ENCODE assay signal across 8 cellular contexts in genomic region chr17:73191443-73192218, GRCh38. TPM values are rescaled to one million over a fixed set of nuclear protein-coding genes. Genes with fewer than 3 reads are reported as not detected.
A peak's percentile ranks its signal among the peaks of the same experiment; 100 is the strongest.
DNase-seq lines count a peak whose midpoint lies in the region; ATAC-seq, FAIRE-seq and TF ChIP-seq lines count a peak whose summit lies in the region.

No MANE protein-coding gene starts in this region.

- peaks cover 13% of the 10 kb centered on the region for H3K4me1 Mint-ChIP-seq in activated naive CD8-positive, alpha-beta T cell treated with anti-CD3 and anti-CD28 coated beads for 36 hours

- in situ Hi-C loops in Caki2 (cut with HindIII; ENCODE audit: low pct_unique_long_range_greater_than_20kb, low sequenced_read_pairs), result no loop called here

- peak overlapping the region; percentile 95 for H3K4me3 Mint-ChIP-seq in activated naive CD8-positive, alpha-beta T cell treated with anti-CD3 and anti-CD28 coated beads for 36 hours

- WGBS in heart left ventricle, 4 donors, result 8 to 12% (median 9%) methylated on average over 26 of the region's 26 CpGs
- WGBS in trophoblast cell (ENCODE audit: extremely low coverage, insufficient coverage, insufficient read length), result no CpG with 5 or more reads among the region's 26 CpGs

- H3K18ac ChIP-seq in trophoblast cell (ENCODE audit: low read length), result no peak overlapping the region

- H3K4ac ChIP-seq in trophoblast cell (ENCODE audit: low read depth, low read length), result no peak overlapping the region

- H3K4me1 ChIP-seq in heart left ventricle (peaks cover 0 to 28% (median 16%) of the 10 kb centered on the region in 12 donors), trophoblast cell (ENCODE audit: control insufficient read depth in 1 of 2, insufficient read depth in 2 of 2, low read length in 2 of 2) (peaks cover 2 to 9% of the 10 kb centered on the region in 2 experiments)

- H3K79me1 ChIP-seq in trophoblast cell (ENCODE audit: low read length), result peaks cover 10% of the 10 kb centered on the region

- H4K8ac ChIP-seq in trophoblast cell (ENCODE audit: low read depth, low read length), result no peak overlapping the region

- H2AK5ac ChIP-seq in trophoblast cell (ENCODE audit: low read length), result no peak overlapping the region

- FAIRE-seq in urothelium cell line (lab: Jason Lieb, UNC), result peak; percentile 23

- H2BK12ac ChIP-seq in trophoblast cell (ENCODE audit: low read length), result no peak overlapping the region

- H3K36me3 Mint-ChIP-seq in activated naive CD8-positive, alpha-beta T cell treated with anti-CD3 and anti-CD28 coated beads for 36 hours, result peaks cover 6% of the 10 kb centered on the region

- peaks cover 5% of the 10 kb centered on the region for H3K79me2 ChIP-seq in trophoblast cell (ENCODE audit: control insufficient read depth, insufficient read depth, low read length, poor library complexity)

- H4K12ac ChIP-seq in trophoblast cell (ENCODE audit: low read depth, low read length), result no peak overlapping the region

- no peak overlapping the region for H2BK5ac ChIP-seq in trophoblast cell (ENCODE audit: low read depth, low read length, poor library complexity)

- intact Hi-C loops in heart left ventricle (cut with DNase I), result loop anchor here in 8 of 10 donors (1.0 to 5.0 kb wide), 8 partner anchors 39 to 465 kb away; partner anchors contain the start of gene SLC39A11 (in 1 of the 8)

- H3K36me3 ChIP-seq in heart left ventricle (peaks cover 0 to 10% (median 5%) of the 10 kb centered on the region in 9 donors), trophoblast cell (ENCODE audit: control insufficient read depth in 1 of 2, insufficient read depth in 2 of 2, low read length in 2 of 2) (peaks cover 4% of the 10 kb centered on the region in 2 experiments)

- H3K4me2 ChIP-seq in trophoblast cell (ENCODE audit: low read length), result peak overlapping the region; percentile 93

- H3K27me3 ChIP-seq in heart left ventricle, result no peaks in the 10 kb centered on the region
- H3K27me3 ChIP-seq in trophoblast cell (ENCODE audit: insufficient read depth, low read length), result no peaks in the 10 kb centered on the region

- no peaks in the 10 kb centered on the region for H3K27me3 Mint-ChIP-seq in activated naive CD8-positive, alpha-beta T cell treated with anti-CD3 and anti-CD28 coated beads for 36 hours

- H3K4me3 ChIP-seq in heart left ventricle (peak overlapping the region; percentile 44 to 100 (median 96)), trophoblast cell (ENCODE audit: low read depth, low read length) (peak overlapping the region; percentile 88)

- peak overlapping the region; percentile 97 for H3K27ac Mint-ChIP-seq in activated naive CD8-positive, alpha-beta T cell treated with anti-CD3 and anti-CD28 coated beads for 36 hours

- H3K27ac ChIP-seq in heart left ventricle, result peak overlapping the region in 11 of 12 donors; percentile 76 to 94 (median 88)
- peak overlapping the region; percentile 83 for H3K27ac ChIP-seq in trophoblast cell (ENCODE audit: low read depth, low read length)

- H2BK120ac ChIP-seq in trophoblast cell (ENCODE audit: insufficient read depth, low read length, poor library complexity), result no peak overlapping the region

- TF ChIP-seq POLR2A in heart left ventricle (IDR thresholded peaks at IDR 0.05), result no peak

- no peak overlapping the region for H3K23ac ChIP-seq in trophoblast cell (ENCODE audit: low read length)

- ATAC-seq in GM21529 (IDR thresholded peaks at IDR 0.05; ENCODE audit: unreplicated experiment) (peak; percentile 32), SK-N-SH treated with all-trans-retinoic acid at 6 μM for 48 hours (peak; percentile 60), heart left ventricle (peak in 3 of 4 donors; percentile 18 to 50 (median 38))

- no peak overlapping the region for H3K14ac ChIP-seq in trophoblast cell (ENCODE audit: low read length)

- peak overlapping the region; percentile 15 for H2AFZ ChIP-seq in trophoblast cell (ENCODE audit: insufficient read depth, low read length, poor library complexity)

- no peaks in the 10 kb centered on the region for H3K9me3 Mint-ChIP-seq in activated naive CD8-positive, alpha-beta T cell treated with anti-CD3 and anti-CD28 coated beads for 36 hours

- peak; percentile 72 for DNase-seq in Caki2 (ENCODE audit: low read depth)
- peak; percentile 74 for DNase-seq in MV-4-11 (lab: John Stamatoyannopoulos, UW)
- DNase-seq in activated naive CD8-positive, alpha-beta T cell treated with anti-CD3 and anti-CD28 coated beads for 36 hours, result peak; percentile 56
- peak in 3 of 5 donors; percentile 57 to 69 (median 57) for DNase-seq in heart left ventricle
- DNase-seq in trophoblast cell, result peak; percentile 90 to 96
- DNase-seq in urothelium cell line (ENCODE audit: low spot score), result peak; percentile 85

- H3K9ac ChIP-seq in trophoblast cell (ENCODE audit: low read length), result peak overlapping the region; percentile 29

- peak; percentile 67 to 93 (median 79) for TF ChIP-seq CTCF in heart left ventricle (IDR thresholded peaks at IDR 0.05)

- H4K91ac ChIP-seq in trophoblast cell (ENCODE audit: low read depth, low read length), result no peak overlapping the region

- no peaks in the 10 kb centered on the region for H3K9me3 ChIP-seq in heart left ventricle
- H3K9me3 ChIP-seq in trophoblast cell (ENCODE audit: insufficient read depth, low read depth, low read length), result no peaks in the 10 kb centered on the region

TF ChIP-seq in SK-N-SH treated with all-trans-retinoic acid at 6 μM for 48 hours, 23 proteins besides CTCF, POLR2A, EP300 and RAD21:
- TF ChIP-seq PATZ1 (CRISPR knock-in tag; IDR thresholded peaks at IDR 0.05; ENCODE audit: borderline replicate concordance), result no peak
- 0 out of 2 replicates have a peak, but pooled peaks have one; percentile 41 for TF ChIP-seq TOX (CRISPR knock-in tag; IDR thresholded peaks at IDR 0.05; ENCODE audit: borderline replicate concordance)
- TF ChIP-seq TCF4 (CRISPR knock-in tag; IDR thresholded peaks at IDR 0.05; ENCODE audit: borderline replicate concordance), result peak; percentile 31; the same call in 1 of the 2 replicates

RNA-seq across cellular contexts. Expression of gene COG1, which starts 1.2 kb away (rescaled TPM):
- 19.6 and 20.6 TPM in 2 replicates for total RNA-seq in Caki2 (2014; rRNA removed; shearing (Covaris generic); ENCODE audit: low replicate concordance)
- 10 to 100 TPM; 23.4 to 27.7 TPM for total RNA-seq in activated naive CD8-positive, alpha-beta T cell treated with anti-CD3 and anti-CD28 coated beads for 36 hours
- 10 to 100 TPM; 38.4 to 65.6 (median 55.1) TPM for total RNA-seq in heart left ventricle
- polyA plus RNA-seq in heart left ventricle, result 10 to 100 TPM; 20.2 to 78.7 TPM
- 26.2 and 27.2 TPM in 2 replicates for polyA plus RNA-seq in trophoblast cell (2013)

RNA-seq across cellular contexts. Expression of gene SSTR2, which starts 26.8 kb away (rescaled TPM):
- not detected in 2 replicates for total RNA-seq in Caki2 (2014; rRNA removed; shearing (Covaris generic); ENCODE audit: low replicate concordance)
- total RNA-seq in activated naive CD8-positive, alpha-beta T cell treated with anti-CD3 and anti-CD28 coated beads for 36 hours, result under 1 TPM; 0.04 to 0.16 TPM
- 1 to 10 TPM in 3 of 9 donors, under 1 TPM in 6; 0.09 to 2.4 (median 0.23) TPM for total RNA-seq in heart left ventricle
- under 1 TPM; 0.12 to 0.27 TPM for polyA plus RNA-seq in heart left ventricle
- 0.81 and 0.86 TPM in 2 replicates for polyA plus RNA-seq in trophoblast cell (2013)

Comparison
In these comparisons a context has a peak if more than half of its experiments do, and no peak if none do; other contexts are left out.
1. Peak in every context shown above with its lines: DNase-seq, ATAC-seq, H3K4me3 ChIP-seq and H3K27ac ChIP-seq.